Comparison of ENCODE assay signal across 23 cellular contexts in genomic region chr6:157249756-157250155, GRCh38.
"Had no signal": no experiment of that assay in that cellular context is flagged by ENCODE, and none has a peak within 500 bp of the region (broad histone marks: within the 10 kb centered on the region; RNA-seq: fewer than 3 reads in every experiment).

No MANE protein-coding gene starts in this region.

- H3K4me3 Mint-ChIP-seq: T-cell; T-helper 1 cell treated with Interleukin-12 subunit alpha and Interleukin-12 subunit beta and Interleukin-4 antibody, amounts not matched to agents 30 μg/mL and 1 μg/mL, for 36 hours had no signal

- DNase-seq: IMR-90, Karpas-422, KG1, MG63, NCI-H1436, NCI-H1694 treated with DMSO at 0.1 percent for 48 hours, NCI-H1930, NCI-H2107, NCI-H2171 treated with DMSO at 0.1 percent for 48 hours, NCI-H345, NCI-H446 treated with DMSO at 0.1 percent for 48 hours, NCI-H510A treated with DMSO at 0.1 percent for 48 hours, NCI-H526 treated with DMSO at 0.1 percent for 48 hours, NCI-H82, Right ventricle myocardium superior, RPMI8226, SIG-M5, SW 1271, T-cell had no signal

- ATAC-seq: HepG2, T-cell had no signal

- H3K27ac ChIP-seq: SJSA1, SK-N-MC had no signal

- H3K4me1 ChIP-seq: SJSA1 had no signal

- H3K4me3 ChIP-seq: MG63, SJSA1, SK-N-MC had no signal

- H3K27ac Mint-ChIP-seq: T-cell; T-helper 1 cell treated with Interleukin-12 subunit alpha and Interleukin-12 subunit beta and Interleukin-4 antibody, amounts not matched to agents 30 μg/mL and 1 μg/mL, for 36 hours had no signal

- H3K36me3 ChIP-seq: MG63, SJSA1 had no signal

- H3K36me3 Mint-ChIP-seq: T-cell had no signal

- H3K27me3 ChIP-seq: MG63 had no signal
